In the genomic region with DNA sequence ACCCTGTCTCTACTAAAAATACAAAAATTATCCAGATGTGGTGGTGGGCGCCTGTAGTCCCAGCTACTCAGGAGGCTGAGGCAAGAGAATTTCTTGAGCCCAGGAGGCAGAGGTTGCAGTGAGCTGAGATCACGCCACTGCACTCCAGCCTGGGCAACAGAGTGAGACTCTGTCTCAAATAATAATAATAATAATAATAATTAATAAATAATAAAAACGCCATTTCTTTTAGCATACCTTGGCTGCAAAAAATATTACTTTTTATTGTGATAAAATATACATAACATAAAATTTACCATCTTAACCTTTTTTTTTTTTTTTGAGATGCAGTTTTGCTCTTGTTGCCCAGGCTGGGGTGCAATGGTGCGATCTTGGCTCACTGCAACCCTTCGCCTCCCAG, we compare ENCODE assay signal across 1 cellular context. TPM values are rescaled to one million over a fixed set of nuclear protein-coding genes. Genes with fewer than 3 reads are reported as not detected.
"Had no signal": no experiment of that assay in that cellular context is flagged by ENCODE, and none has a peak within 500 bp of the region (broad histone marks: within the 10 kb centered on the region; RNA-seq: fewer than 3 reads in every experiment).

No MANE protein-coding gene starts in this region.

RNA-seq across cellular contexts. Expression of a gene that starts 39.8 kb away (rescaled TPM):
- total RNA-seq: GM23248 had no signal
- polyA plus RNA-seq: GM23248 had no signal
